36 cellular contexts compared by ENCODE assay signal in genomic region chr13:51156666-51157065, GRCh38. TPM values are rescaled to one million over a fixed set of nuclear protein-coding genes. Genes with fewer than 3 reads are reported as not detected.
"Had no signal": no experiment of that assay in that cellular context is flagged by ENCODE, and none has a peak within 500 bp of the region (broad histone marks: within the 10 kb centered on the region; RNA-seq: fewer than 3 reads in every experiment).

No MANE protein-coding gene starts in this region.

- H3K4me1 ChIP-seq: body of pancreas, pancreas, prostate gland, uterus had no signal

- ATAC-seq: activated CD4-positive, CD25-positive, alpha-beta regulatory T cell treated with anti-CD3 and anti-CD28 coated beads, Interleukin-2, amount 50 U/mL, for 24 hours; body of pancreas; gastroesophageal sphincter; pancreas; sciatic nerve; stimulated activated naive CD8-positive, alpha-beta T cell treated with anti-CD3 and anti-CD28 coated beads, Interleukin-15, Interleukin-2, amounts not matched to agents 100 U/mL and 50 U/mL, for 24 hours had no signal

- DNase-seq: activated CD4-positive, alpha-beta T cell treated with anti-CD3 and anti-CD28 coated beads for 48 hours; activated CD4-positive, alpha-beta T cell treated with anti-CD3 and anti-CD28 coated beads, Interleukin-2, amount 50 U/mL, for 48 hours; activated CD8-positive, alpha-beta memory T cell treated with anti-CD3 and anti-CD28 coated beads for 24 hours; activated effector memory CD4-positive, alpha-beta T cell treated with Interleukin-2 at 50 U/mL for 16 hours; activated naive CD4-positive, alpha-beta T cell treated with Interleukin-2 at 50 U/mL for 16 hours; aorta; body of pancreas; effector CD8-positive, alpha-beta T cell; islet precursor cell; mammary epithelial cell; naive B cell; nucleus accumbens; pancreas; retina; stimulated activated CD4-positive, alpha-beta T cell treated with anti-CD3 and anti-CD28 coated beads, Interleukin-12 subunit alpha, Interleukin-12 subunit beta, amount 100 ng/mL, for 4 hours; stimulated activated CD4-positive, alpha-beta T cell treated with anti-CD3 and anti-CD28 coated beads, Interleukin-4, amount 100 ng/mL, for 1 hour; stimulated activated naive CD8-positive, alpha-beta T cell treated with anti-CD3 and anti-CD28 coated beads, Interleukin-15, Interleukin-2, amounts not matched to agents 100 U/mL and 50 U/mL, for 24 hours; T1000; trophoblast cell; uterus; WERI-Rb-1 had no signal

- H3K9me3 ChIP-seq: body of pancreas, gastroesophageal sphincter, pancreas, prostate gland, thoracic aorta, uterus had no signal

- H3K4me3 Mint-ChIP-seq: activated naive CD8-positive, alpha-beta T cell; mesothelial cell of epicardium; naive B cell had no signal

- H3K36me3 ChIP-seq: gastroesophageal sphincter, pancreas, prostate gland, thoracic aorta, uterus, WERI-Rb-1 had no signal

- H3K27ac Mint-ChIP-seq: activated naive CD8-positive, alpha-beta T cell; mesothelial cell of epicardium; naive B cell had no signal

- H3K4me3 ChIP-seq: body of pancreas, gastroesophageal sphincter, hepatocyte, pancreas, prostate gland, skin epidermis, thoracic aorta, uterus had no signal

- H3K36me3 Mint-ChIP-seq: activated naive CD8-positive, alpha-beta T cell; mesothelial cell of epicardium; naive B cell had no signal

- H3K4me1 Mint-ChIP-seq: naive B cell had no signal

- H3K27me3 ChIP-seq: body of pancreas, gastroesophageal sphincter, hepatocyte, pancreas, uterus had no signal

- H3K27ac ChIP-seq: body of pancreas, gastroesophageal sphincter, hepatocyte, pancreas, prostate gland, skin epidermis, thoracic aorta, uterus, WERI-Rb-1 had no signal

- H3K9me3 Mint-ChIP-seq: mesothelial cell of epicardium, naive B cell had no signal

RNA-seq across cellular contexts. Expression of gene C13orf42, which starts 45.6 kb away (rescaled TPM):
- total RNA-seq: aorta, body of pancreas, dermis microvascular lymphatic vessel endothelial cell, epithelial cell of proximal tubule, fibroblast of lung, fibroblast of villous mesenchyme, hepatocyte, mammary epithelial cell, mesothelial cell of epicardium, pancreas, sciatic nerve, thoracic aorta, uterus had no signal
- polyA plus RNA-seq: aorta, fibroblast of lung, hepatocyte, liver, mammary epithelial cell, neural cell, pancreas had no signal
